In the genomic region with DNA sequence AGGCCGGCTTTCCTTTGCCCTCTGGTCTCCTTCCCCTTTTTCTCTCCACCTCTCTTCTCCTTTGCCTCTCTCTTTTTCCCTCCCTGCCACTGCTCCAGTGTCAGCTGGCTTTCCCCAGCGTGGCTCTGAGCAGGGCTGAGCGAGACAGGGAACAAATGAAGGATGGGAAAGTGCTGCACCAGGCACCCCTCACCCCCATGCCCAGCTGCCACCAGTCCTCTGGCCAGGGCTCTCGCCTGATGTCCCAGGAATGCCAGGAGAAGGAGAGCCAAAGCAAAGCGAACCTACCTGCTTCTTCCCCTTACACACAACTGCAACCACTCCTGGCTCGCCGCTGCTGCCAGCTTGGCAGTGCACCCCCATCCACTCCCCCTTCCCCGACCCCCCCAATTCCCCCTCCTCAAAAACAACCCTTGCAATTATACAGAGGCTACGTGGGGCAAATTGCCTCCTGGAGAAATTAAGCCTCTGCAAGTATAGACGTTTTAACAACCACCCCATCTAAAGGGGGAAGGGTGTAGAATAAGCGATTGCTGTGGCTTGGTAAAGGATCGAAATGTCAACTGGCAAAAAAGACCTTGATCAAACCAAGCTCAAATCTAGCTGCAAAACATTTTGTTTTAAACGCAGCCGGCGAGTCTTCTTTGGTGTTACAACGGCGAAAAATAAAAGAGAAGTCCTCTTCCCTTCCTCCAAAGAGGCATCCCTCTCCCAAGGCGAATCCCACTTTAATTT, we compare ENCODE assay signal across 9 cellular contexts. TPM values are rescaled to one million over a fixed set of nuclear protein-coding genes. Genes with fewer than 3 reads are reported as not detected.
DNase-seq lines count a peak whose midpoint lies in the region; ATAC-seq and TF ChIP-seq lines count a peak whose summit lies in the region.
"Had no signal": no experiment of that assay in that cellular context is flagged by ENCODE, and none has a peak within 500 bp of the region (broad histone marks: within the 10 kb centered on the region; RNA-seq: fewer than 3 reads in every experiment).

No MANE protein-coding gene starts in this region.

- H3K27me3 ChIP-seq in gastrocnemius medialis = peaks cover 65 to 71% (median 68%) of the 10 kb centered on the region in 3 donors

- DNase-seq in DMS 273 treated with DMSO at 0.1 percent for 48 hours (lab: John Stamatoyannopoulos, UW) (peak; percentile 10), NCI-H1694 (lab: John Stamatoyannopoulos, UW) (peak; percentile 65), caudate nucleus (lab: John Stamatoyannopoulos, UW) (no peak), gastrocnemius medialis (no peak), activated gamma-delta T cell (lab: John Stamatoyannopoulos, UW) (no peak), HuH-7 (ENCODE audit: low spot score) (no peak)
- DNase-seq: mesenchymal stem cell had no signal

- TF ChIP-seq CTCF in nephron (IDR thresholded peaks at IDR 0.05; ENCODE audit: unreplicated experiment in 3 of 3) (no peak), gastrocnemius medialis (IDR thresholded peaks at IDR 0.05 in 4 of 5, conservative IDR thresholded peaks at IDR 0.05 in 1 of 5) (no peak)

- H3K4me1 Mint-ChIP-seq in nephron = peaks cover 55% of the 10 kb centered on the region

- H3K27ac ChIP-seq in caudate nucleus (ENCODE audit: low read depth, low read length) (peak overlapping the region; percentile 67), gastrocnemius medialis (no peak overlapping the region)

- peaks cover 19 to 30% of the 10 kb centered on the region in 2 donors for H3K4me1 ChIP-seq in gastrocnemius medialis

- H3K4me3 Mint-ChIP-seq in nephron = peak overlapping the region; percentile 80 to 91 (median 87)

- no peaks in the 10 kb centered on the region for H3K36me3 ChIP-seq in gastrocnemius medialis

- intact Hi-C loops in gastrocnemius medialis (cut with DNase I; ENCODE audit: low total_unique reads) = loop anchor here (10.0 kb wide), 1 partner anchor 74 kb away; no protein-coding TSS in a partner anchor

- peaks cover 89% of the 10 kb centered on the region for H3K27me3 Mint-ChIP-seq in nephron (ENCODE audit: low read depth)

- no peaks in the 10 kb centered on the region for H3K9me3 ChIP-seq in gastrocnemius medialis

- H3K4me3 ChIP-seq in gastrocnemius medialis = no peak overlapping the region

- H3K27ac Mint-ChIP-seq in nephron = no peak overlapping the region

- no peak for TF ChIP-seq POLR2A in gastrocnemius medialis (IDR thresholded peaks at IDR 0.05)

- ATAC-seq in gastrocnemius medialis = no peak
- ATAC-seq in GM21737 (IDR thresholded peaks at IDR 0.05; ENCODE audit: unreplicated experiment) = no peak

- no peaks in the 10 kb centered on the region for H3K36me3 Mint-ChIP-seq in nephron (ENCODE audit: low read depth)

- no peaks in the 10 kb centered on the region for H3K9me3 Mint-ChIP-seq in nephron

- in situ Hi-C loops in gastrocnemius medialis (cut with MboI; ENCODE audit: low sequenced_read_pairs in 4 of 4) = loop anchor here in 1 of 4 donors (25.0 kb wide), 1 partner anchor 1132 kb away; no protein-coding TSS in a partner anchor

RNA-seq across cellular contexts. Expression of gene BCL11B, which starts 3.1 kb away (rescaled TPM):
- under 1 TPM in 3 of 4 donors, not detected in 1; 0.05 to 0.62 (median 0.18) TPM for total RNA-seq in gastrocnemius medialis

Comparison
In these comparisons a context has a peak if more than half of its experiments do, and no peak if none do; other contexts are left out.
1. DNase-seq: peak in DMS 273 treated with DMSO at 0.1 percent for 48 hours (single experiment) and NCI-H1694 (single experiment); none in caudate nucleus (0 of 61), gastrocnemius medialis (0 of 2), activated gamma-delta T cell (single experiment) and HuH-7 (single experiment).